ENCODE assay signal across 30 cellular contexts in genomic region chr6:42707595-42707994, GRCh38. TPM values are rescaled to one million over a fixed set of nuclear protein-coding genes. Genes with fewer than 3 reads are reported as not detected.
"Had no signal": no experiment of that assay in that cellular context is flagged by ENCODE, and none has a peak within 500 bp of the region (broad histone marks: within the 10 kb centered on the region; RNA-seq: fewer than 3 reads in every experiment).

No MANE protein-coding gene starts in this region.

- ATAC-seq: left colon; left lung; psoas muscle; stimulated activated naive B cell treated with anti-CD40 and anti-IgM and Interleukin-4, amounts not matched to agents 10 μg/mL and 1 μg/mL and 100 μg/mL, for 72 hours; stimulated activated naive CD8-positive, alpha-beta T cell treated with anti-CD3 and anti-CD28 coated beads, Interleukin-15, Interleukin-2, amounts not matched to agents 100 U/mL and 50 U/mL, for 24 hours had no signal

- H3K27me3 ChIP-seq: left lung, neutrophil, right lobe of liver, stomach, testis, thyroid gland, transverse colon, upper lobe of left lung, vagina had no signal

- H3K4me1 ChIP-seq: left lung, lower lobe of right lung, parathyroid adenoma, right lobe of liver, testis, transverse colon, upper lobe of left lung had no signal

- H3K4me3 Mint-ChIP-seq: mesothelial cell of epicardium; nephron; neural crest cell; stimulated activated naive B cell treated with anti-CD40 and anti-IgM and Interleukin-4, amounts not matched to agents 10 μg/mL and 1 μg/mL and 100 μg/mL, for 72 hours had no signal

- H3K4me1 Mint-ChIP-seq: mesothelial cell of epicardium; stimulated activated naive B cell treated with anti-CD40 and anti-IgM and Interleukin-4, amounts not matched to agents 10 μg/mL and 1 μg/mL and 100 μg/mL, for 72 hours had no signal

- DNase-seq: hippocampal formation; left colon; left lung; lower lobe of right lung; mammary epithelial cell; mesenchymal stem cell; naive B cell; occipital lobe; psoas muscle; right lobe of liver; stimulated activated CD4-positive, alpha-beta T cell treated with anti-CD3 and anti-CD28 coated beads, Interleukin-1b, Interleukin-23, amount 100 ng/mL, for 48 hours; stimulated activated CD4-positive, alpha-beta T cell treated with anti-CD3 and anti-CD28 coated beads, Interleukin-2, amount 100 ng/mL, for 48 hours; stimulated activated CD4-positive, alpha-beta T cell treated with anti-CD3 and anti-CD28 coated beads, Interleukin-4, amount 100 ng/mL, for 4 hours; stimulated activated CD8-positive, alpha-beta memory T cell treated with anti-CD3 and anti-CD28 coated beads, Interleukin-4, amount 100 ng/mL, for 48 hours; stimulated activated naive B cell treated with anti-CD40 and anti-IgM and Interleukin-4, amounts not matched to agents 10 μg/mL and 1 μg/mL and 100 μg/mL, for 72 hours; stimulated activated naive CD8-positive, alpha-beta T cell treated with anti-CD3 and anti-CD28 coated beads, Interleukin-15, Interleukin-2, amounts not matched to agents 100 U/mL and 50 U/mL, for 24 hours; stomach; testis; thyroid gland; transverse colon; upper lobe of left lung had no signal

- H3K27ac Mint-ChIP-seq: mesothelial cell of epicardium; naive B cell; nephron; stimulated activated naive B cell treated with anti-CD40 and anti-IgM and Interleukin-4, amounts not matched to agents 10 μg/mL and 1 μg/mL and 100 μg/mL, for 72 hours had no signal

- H3K36me3 Mint-ChIP-seq: mesothelial cell of epicardium had no signal

- H3K9me3 ChIP-seq: neutrophil, right lobe of liver, testis, thyroid gland, vagina had no signal

- H3K27ac ChIP-seq: left lung, lower lobe of right lung, neutrophil, parathyroid adenoma, psoas muscle, right lobe of liver, stomach, testis, thyroid gland, transverse colon, upper lobe of left lung, vagina had no signal

- H3K4me3 ChIP-seq: left lung, lower lobe of right lung, psoas muscle, right lobe of liver, smooth muscle cell, stomach, testis, thyroid gland, transverse colon, upper lobe of left lung, vagina had no signal

RNA-seq across cellular contexts. Expression of gene PRPH2, which starts 14.8 kb away (rescaled TPM):
- total RNA-seq: mononuclear cell, neural crest cell, osteocyte, smooth muscle cell, vagina had no signal
- polyA plus RNA-seq: mammary epithelial cell, smooth muscle cell had no signal
